22 cellular contexts compared by ENCODE assay signal in the genomic region with DNA sequence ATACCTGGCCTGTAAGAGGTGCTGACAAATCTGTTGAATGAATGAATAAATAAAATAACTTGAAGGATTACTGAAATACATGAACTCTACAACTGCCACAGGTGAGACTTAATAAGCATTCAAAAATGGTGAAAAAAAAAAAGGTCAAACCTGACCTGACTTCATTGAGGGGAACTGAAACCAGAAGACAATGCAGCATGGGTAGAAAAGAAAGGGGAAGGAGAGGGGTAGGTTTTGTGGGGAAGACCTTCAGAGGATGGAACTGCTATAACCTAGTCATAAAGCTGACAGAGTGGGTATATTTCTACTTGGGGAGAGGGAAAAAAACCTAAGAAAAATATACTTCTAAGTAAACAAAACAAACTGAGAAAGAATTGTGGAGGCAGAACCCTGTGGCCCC. TPM values are rescaled to one million over a fixed set of nuclear protein-coding genes. Genes with fewer than 3 reads are reported as not detected.
A peak's percentile ranks its signal among the peaks of the same experiment; 100 is the strongest.
DNase-seq lines count a peak whose midpoint lies in the region; ATAC-seq and TF ChIP-seq lines count a peak whose summit lies in the region.
"Had no signal": no experiment of that assay in that cellular context is flagged by ENCODE, and none has a peak within 500 bp of the region (broad histone marks: within the 10 kb centered on the region; RNA-seq: fewer than 3 reads in every experiment).

No MANE protein-coding gene starts in this region.

- ATAC-seq in GM18909 (IDR thresholded peaks at IDR 0.05; ENCODE audit: poor library complexity, unreplicated experiment) (peak; percentile 69), GM21786 (IDR thresholded peaks at IDR 0.05; ENCODE audit: unreplicated experiment) (peak; percentile 79), HG03521 (IDR thresholded peaks at IDR 0.05; ENCODE audit: unreplicated experiment) (peak; percentile 53)
- ATAC-seq in activated T-cell treated with anti-CD3 and anti-CD28 coated beads, Interleukin-2, amount 50 U/mL, for 72 hours (replicated peaks in 1 of 2) = no peak
- ATAC-seq: activated naive CD8-positive, alpha-beta T cell treated with anti-CD3 and anti-CD28 coated beads, Interleukin-2, amount 50 U/mL, for 24 hours; left colon had no signal

- H3K9me3 Mint-ChIP-seq in nephron progenitor cell = no peaks in the 10 kb centered on the region
- H3K9me3 Mint-ChIP-seq in activated T-cell treated with anti-CD3 and anti-CD28 coated beads, Interleukin-2, amount 50 U/mL, for 72 hours = no peaks in the 10 kb centered on the region
- H3K9me3 Mint-ChIP-seq: activated CD4-positive, alpha-beta memory T cell treated with anti-CD3 and anti-CD28 coated beads for 36 hours; activated naive CD8-positive, alpha-beta T cell treated with anti-CD3 and anti-CD28 coated beads, Interleukin-2, amount 50 U/mL, for 24 hours had no signal

- H3K27ac Mint-ChIP-seq in nephron progenitor cell = peak overlapping the region; percentile 26
- H3K27ac Mint-ChIP-seq in activated T-cell treated with anti-CD3 and anti-CD28 coated beads, Interleukin-2, amount 50 U/mL, for 72 hours = no peak overlapping the region
- H3K27ac Mint-ChIP-seq: activated CD4-positive, alpha-beta memory T cell treated with anti-CD3 and anti-CD28 coated beads for 36 hours; activated naive CD8-positive, alpha-beta T cell treated with anti-CD3 and anti-CD28 coated beads, Interleukin-2, amount 50 U/mL, for 24 hours had no signal

- no peaks in the 10 kb centered on the region for H3K27me3 Mint-ChIP-seq in nephron progenitor cell (ENCODE audit: low read depth, poor library complexity)
- H3K27me3 Mint-ChIP-seq in activated T-cell treated with anti-CD3 and anti-CD28 coated beads, Interleukin-2, amount 50 U/mL, for 72 hours (ENCODE audit: low read depth) = no peaks in the 10 kb centered on the region
- H3K27me3 Mint-ChIP-seq: activated CD4-positive, alpha-beta memory T cell treated with anti-CD3 and anti-CD28 coated beads for 36 hours had no signal

- TF ChIP-seq CTCF in nephron progenitor cell (IDR thresholded peaks at IDR 0.05) = no peak

- no peaks in the 10 kb centered on the region for H3K36me3 Mint-ChIP-seq in nephron progenitor cell (ENCODE audit: low read depth)
- H3K36me3 Mint-ChIP-seq in activated T-cell treated with anti-CD3 and anti-CD28 coated beads, Interleukin-2, amount 50 U/mL, for 72 hours (ENCODE audit: insufficient read depth in 2 of 2) = no peaks in the 10 kb centered on the region
- H3K36me3 Mint-ChIP-seq: activated CD4-positive, alpha-beta memory T cell treated with anti-CD3 and anti-CD28 coated beads for 36 hours had no signal

- DNase-seq in nephron progenitor cell = no peak
- DNase-seq in activated naive CD4-positive, alpha-beta T cell (lab: John Stamatoyannopoulos, UW) = no peak
- no peak for DNase-seq in SW480 (ENCODE audit: low spot score)
- DNase-seq in activated T-cell treated with anti-CD3 and anti-CD28 coated beads, Interleukin-2, amount 50 U/mL, for 72 hours = no peak
- DNase-seq: activated CD4-positive, alpha-beta memory T cell treated with anti-CD3 and anti-CD28 coated beads for 36 hours; activated naive CD8-positive, alpha-beta T cell treated with anti-CD3 and anti-CD28 coated beads, Interleukin-2, amount 50 U/mL, for 24 hours; activated T-cell treated with anti-CD3 and anti-CD28 coated beads, Interleukin-2, amount 50 U/mL, for 48 hours; Calu3; dermis blood vessel endothelial cell; HCEC 1CT; Kasumi-1; left colon; NCI-H146; NCI-H226; retina; stimulated activated CD4-positive, alpha-beta T cell treated with anti-CD3 and anti-CD28 coated beads, Interleukin-12 subunit alpha, Interleukin-12 subunit beta, amount 100 ng/mL, for 4 hours; stimulated activated naive CD4-positive, alpha-beta T cell; SW 1271; trophoblast cell had no signal

- peaks cover 7% of the 10 kb centered on the region for H3K4me1 Mint-ChIP-seq in nephron progenitor cell
- no peaks in the 10 kb centered on the region for H3K4me1 Mint-ChIP-seq in activated T-cell treated with anti-CD3 and anti-CD28 coated beads, Interleukin-2, amount 50 U/mL, for 72 hours (ENCODE audit: low read depth)
- H3K4me1 Mint-ChIP-seq: activated naive CD8-positive, alpha-beta T cell treated with anti-CD3 and anti-CD28 coated beads, Interleukin-2, amount 50 U/mL, for 24 hours had no signal

- no peak overlapping the region for H3K4me3 Mint-ChIP-seq in nephron progenitor cell
- no peak overlapping the region for H3K4me3 Mint-ChIP-seq in activated T-cell treated with anti-CD3 and anti-CD28 coated beads, Interleukin-2, amount 50 U/mL, for 72 hours
- H3K4me3 Mint-ChIP-seq: activated CD4-positive, alpha-beta memory T cell treated with anti-CD3 and anti-CD28 coated beads for 36 hours; activated naive CD8-positive, alpha-beta T cell treated with anti-CD3 and anti-CD28 coated beads, Interleukin-2, amount 50 U/mL, for 24 hours had no signal

RNA-seq across cellular contexts. Expression of a gene that starts 56.6 kb away (rescaled TPM):
- total RNA-seq in activated T-cell treated with anti-CD3 and anti-CD28 coated beads, Interleukin-2, amount 50 U/mL, for 72 hours = not detected
- total RNA-seq: activated CD4-positive, alpha-beta memory T cell treated with anti-CD3 and anti-CD28 coated beads for 36 hours had no signal

Comparison
In these comparisons a context has a peak if more than half of its experiments do, and no peak if none do; other contexts are left out.
1. ATAC-seq: peak in GM18909 (single experiment), GM21786 (single experiment) and HG03521 (single experiment); none in activated T-cell treated with anti-CD3 and anti-CD28 coated beads, Interleukin-2, amount 50 U/mL, for 72 hours (0 of 2).